Comparison of ENCODE assay signal across 8 cellular contexts in genomic region chr7:148856035-148856881, GRCh38. TPM values are rescaled to one million over a fixed set of nuclear protein-coding genes. Genes with fewer than 3 reads are reported as not detected.
DNase-seq lines count a peak whose midpoint lies in the region; ATAC-seq and TF ChIP-seq lines count a peak whose summit lies in the region.

No MANE protein-coding gene starts in this region.

- H3K27ac ChIP-seq in Peyer's patch: no peak overlapping the region

- H3K36me3 Mint-ChIP-seq in activated naive CD8-positive, alpha-beta T cell treated with anti-CD3 and anti-CD28 coated beads, Interleukin-2, amount 50 U/mL, for 24 hours (ENCODE audit: low read depth): peaks cover 11% of the 10 kb centered on the region

- no peak overlapping the region for H3K4me3 ChIP-seq in Peyer's patch

- H3K27me3 ChIP-seq in Peyer's patch: no peaks in the 10 kb centered on the region

- H3K4me1 ChIP-seq in Peyer's patch: no peaks in the 10 kb centered on the region

- peak overlapping the region; percentile 70 for H3K27ac Mint-ChIP-seq in activated naive CD8-positive, alpha-beta T cell treated with anti-CD3 and anti-CD28 coated beads, Interleukin-2, amount 50 U/mL, for 24 hours

- peak; percentile 77 for ATAC-seq in HG02623 (IDR thresholded peaks at IDR 0.05; ENCODE audit: unreplicated experiment)
- ATAC-seq in activated naive CD8-positive, alpha-beta T cell treated with anti-CD3 and anti-CD28 coated beads, Interleukin-2, amount 50 U/mL, for 24 hours: peak; percentile 44
- ATAC-seq in HG02870 (IDR thresholded peaks at IDR 0.05; ENCODE audit: unreplicated experiment): no peak

- H3K36me3 ChIP-seq in Peyer's patch: no peaks in the 10 kb centered on the region

- H3K9me3 ChIP-seq in Peyer's patch: no peaks in the 10 kb centered on the region

- peak; percentile 13 to 80 (median 70) for TF ChIP-seq CTCF in Peyer's patch (IDR thresholded peaks at IDR 0.05)

- H3K27me3 Mint-ChIP-seq in activated naive CD8-positive, alpha-beta T cell treated with anti-CD3 and anti-CD28 coated beads, Interleukin-2, amount 50 U/mL, for 24 hours: no peaks in the 10 kb centered on the region

- peak overlapping the region; percentile 44 for H3K4me3 Mint-ChIP-seq in activated naive CD8-positive, alpha-beta T cell treated with anti-CD3 and anti-CD28 coated beads, Interleukin-2, amount 50 U/mL, for 24 hours

- TF ChIP-seq POLR2A in Peyer's patch (IDR thresholded peaks at IDR 0.05): no peak

- H3K9me3 Mint-ChIP-seq in activated naive CD8-positive, alpha-beta T cell treated with anti-CD3 and anti-CD28 coated beads, Interleukin-2, amount 50 U/mL, for 24 hours: no peaks in the 10 kb centered on the region

- peaks cover 33% of the 10 kb centered on the region for H3K4me1 Mint-ChIP-seq in activated naive CD8-positive, alpha-beta T cell treated with anti-CD3 and anti-CD28 coated beads, Interleukin-2, amount 50 U/mL, for 24 hours

- DNase-seq in NCI-H82 (lab: John Stamatoyannopoulos, UW): peak; percentile 47
- no peak for DNase-seq in NCI-H82 treated with DMSO at 0.1 percent for 48 hours (lab: John Stamatoyannopoulos, UW; ENCODE audit: unreplicated experiment)
- peak in 2 of 3 donors; percentile 47 to 82 for DNase-seq in Peyer's patch
- peak; percentile 34 for DNase-seq in activated naive CD8-positive, alpha-beta T cell treated with anti-CD3 and anti-CD28 coated beads, Interleukin-2, amount 50 U/mL, for 24 hours
- peak; percentile 36 for DNase-seq in iris pigment epithelial cell (ENCODE audit: low read depth)
- peak; percentile 18 to 53 for DNase-seq in stimulated activated CD4-positive, alpha-beta T cell treated with anti-CD3 and anti-CD28 coated beads, Interleukin-4, amount 100 ng/mL, for 4 hours

RNA-seq across cellular contexts. Expression of gene EZH2, which starts 27.8 kb away (rescaled TPM):
- total RNA-seq in Peyer's patch: 10 to 100 TPM in 1 of 4 donors, 1 to 10 TPM in 3; 7.4 to 30.5 (median 8.2) TPM
